Comparison of ENCODE assay signal across 8 cellular contexts in genomic region chr17:82030470-82031302, GRCh38. TPM values are rescaled to one million over a fixed set of nuclear protein-coding genes. Genes with fewer than 3 reads are reported as not detected.
DNase-seq lines count a peak whose midpoint lies in the region; FAIRE-seq and TF ChIP-seq lines count a peak whose summit lies in the region.

No MANE protein-coding gene starts in this region.

- H3K27ac ChIP-seq in astrocyte (ENCODE audit: low read depth, low read length), result no peak overlapping the region
- no peak overlapping the region for H3K27ac ChIP-seq in rectal smooth muscle tissue (ENCODE audit: low read depth, low read length)
- no peak overlapping the region for H3K27ac ChIP-seq in uterus

- H3K27ac Mint-ChIP-seq in astrocyte (ENCODE audit: unreplicated experiment), result no peak overlapping the region

- peak; percentile 75 for DNase-seq in SIG-M5 treated with dmso at 0.1 percent for 504 hours (lab: John Stamatoyannopoulos, UW; ENCODE audit: unreplicated experiment)
- DNase-seq in SIG-M5 (lab: John Stamatoyannopoulos, UW), result no peak
- DNase-seq in NCI-H1048 (lab: John Stamatoyannopoulos, UW), result peak; percentile 42
- peak; percentile 63 to 84 (median 72) for DNase-seq in T-helper 2 cell
- peak; percentile 57 for DNase-seq in astrocyte (ENCODE audit: low read depth)
- peak; percentile 91 for DNase-seq in hepatic stellate cell (ENCODE audit: low spot score)
- peak; percentile 73 to 81 for DNase-seq in uterus

- H3K4me2 ChIP-seq in astrocyte (ENCODE audit: low read length), result peak overlapping the region; percentile 91

- peaks cover 12% of the 10 kb centered on the region for H3K4me1 ChIP-seq in astrocyte (ENCODE audit: insufficient read depth, low read length)
- peaks cover 4% of the 10 kb centered on the region for H3K4me1 ChIP-seq in rectal smooth muscle tissue (ENCODE audit: control insufficient read depth, insufficient read depth, low read length)
- peaks cover 0 to 12% of the 10 kb centered on the region in 2 donors for H3K4me1 ChIP-seq in uterus

- H3K27me3 ChIP-seq in astrocyte (ENCODE audit: insufficient read depth, low read length), result no peaks in the 10 kb centered on the region
- H3K27me3 ChIP-seq in rectal smooth muscle tissue (ENCODE audit: control insufficient read depth, insufficient read depth, low read length), result peaks cover 6% of the 10 kb centered on the region
- peaks cover 0 to 3% of the 10 kb centered on the region in 2 donors for H3K27me3 ChIP-seq in uterus

- H3K4me3 ChIP-seq in astrocyte (ENCODE audit: insufficient read depth, low read depth, low read length), result peak overlapping the region; percentile 59
- peak overlapping the region; percentile 73 for H3K4me3 ChIP-seq in rectal smooth muscle tissue (ENCODE audit: low read length)
- peak overlapping the region; percentile 29 to 35 for H3K4me3 ChIP-seq in uterus

- H3K27me3 Mint-ChIP-seq in astrocyte (ENCODE audit: low read depth, unreplicated experiment), result peaks cover 10% of the 10 kb centered on the region

- no peaks in the 10 kb centered on the region for H3K36me3 ChIP-seq in astrocyte (ENCODE audit: insufficient read depth, low read length)
- no peaks in the 10 kb centered on the region for H3K36me3 ChIP-seq in rectal smooth muscle tissue (ENCODE audit: control insufficient read depth, insufficient read depth, low read length)
- no peaks in the 10 kb centered on the region for H3K36me3 ChIP-seq in uterus

- no peaks in the 10 kb centered on the region for H3K79me2 ChIP-seq in astrocyte (ENCODE audit: insufficient read depth, low read length)

- peak overlapping the region; percentile 69 for H3K4me3 Mint-ChIP-seq in astrocyte (ENCODE audit: unreplicated experiment)

- H3K9me3 Mint-ChIP-seq in astrocyte (ENCODE audit: unreplicated experiment), result no peaks in the 10 kb centered on the region

- intact Hi-C loops in uterus (cut with DNase I; ENCODE audit: low total_unique reads), result loop anchor here (5.0 kb wide), 1 partner anchor 122 kb away; no protein-coding TSS in a partner anchor

- H3K4me1 Mint-ChIP-seq in astrocyte (ENCODE audit: low read depth, unreplicated experiment), result no peaks in the 10 kb centered on the region

- TF ChIP-seq CTCF in astrocyte (IDR thresholded peaks at IDR 0.05; ENCODE audit: insufficient read depth, low read depth, low read length), result peak; percentile 49
- peak; percentile 87 to 99 (median 92) for TF ChIP-seq CTCF in uterus (IDR thresholded peaks at IDR 0.05)

- H3K9me3 ChIP-seq in astrocyte (ENCODE audit: insufficient read depth, low read depth, low read length) (no peaks in the 10 kb centered on the region), uterus (no peaks in the 10 kb centered on the region)

- peak overlapping the region; percentile 87 for H2AFZ ChIP-seq in astrocyte (ENCODE audit: low read depth, low read length)

- no peaks in the 10 kb centered on the region for H4K20me1 ChIP-seq in astrocyte (ENCODE audit: insufficient read depth, low read length)

- TF ChIP-seq POLR2A in uterus (IDR thresholded peaks at IDR 0.05), result peak in 1 of 2 donors; percentile 6

- peaks cover 12% of the 10 kb centered on the region for H3K36me3 Mint-ChIP-seq in astrocyte (ENCODE audit: low read depth, unreplicated experiment)

- H3K9ac ChIP-seq in astrocyte (ENCODE audit: low read length) (no peak overlapping the region), rectal smooth muscle tissue (ENCODE audit: low read length) (no peak overlapping the region)

- no peak for FAIRE-seq in astrocyte (lab: Jason Lieb, UNC)

RNA-seq across cellular contexts. Expression of gene RAC3, which starts 0.8 kb away (rescaled TPM):
- total RNA-seq in astrocyte, result 40.5 and 41.3 TPM in 2 replicates
- 1 to 10 TPM in 1 of 4 donors, under 1 TPM in 1, not detected in 2; 0.91 to 8.4 TPM for total RNA-seq in uterus

RNA-seq across cellular contexts. Expression of gene DCXR, which starts 6.8 kb away (rescaled TPM):
- total RNA-seq in astrocyte (42.3 and 49.9 TPM in 2 replicates), uterus (100 to 1,000 TPM in 1 of 4 donors, 10 to 100 TPM in 3; 23.8 to 125 (median 67.5) TPM)

RNA-seq across cellular contexts. Expression of gene LRRC45, which starts 7.6 kb away (rescaled TPM):
- total RNA-seq in astrocyte, result 6.2 and 6.6 TPM in 2 replicates
- total RNA-seq in uterus, result 10 to 100 TPM in 1 of 4 donors, 1 to 10 TPM in 2, under 1 TPM in 1; 0.29 to 14.2 (median 5.3) TPM

RNA-seq across cellular contexts. Expression of gene CENPX, which starts 8.0 kb away (rescaled TPM):
- total RNA-seq in astrocyte (26.3 and 26.7 TPM in 2 replicates), uterus (100 to 1,000 TPM in 1 of 4 donors, 10 to 100 TPM in 3; 26.7 to 212 (median 49.8) TPM)

RNA-seq across cellular contexts. Expression of gene RFNG, which starts 20.9 kb away (rescaled TPM):
- total RNA-seq in astrocyte (40.2 and 41.9 TPM in 2 replicates), uterus (10 to 100 TPM; 11.8 to 33.7 (median 23.3) TPM)
